18 cellular contexts compared by ENCODE assay signal in genomic region chr3:47409688-47410416, GRCh38.
"Had no signal": no experiment of that assay in that cellular context is flagged by ENCODE, and none has a peak within 500 bp of the region (broad histone marks: within the 10 kb centered on the region; RNA-seq: fewer than 3 reads in every experiment).

No MANE protein-coding gene starts in this region.

- H3K9me3 ChIP-seq: right lobe of liver, uterus had no signal

- H3K27ac Mint-ChIP-seq: activated CD4-positive, alpha-beta memory T cell treated with anti-CD3 and anti-CD28 coated beads, Interleukin-2, amount 10 ng/mL, durations not matched to agents 7 days and 5 days; activated naive CD4-positive, alpha-beta T cell treated with anti-CD3 and anti-CD28 coated beads for 36 hours; activated T-cell treated with anti-CD3 and anti-CD28 coated beads, Interleukin-2, amount 50 U/mL, for 72 hours; brain had no signal

- H3K36me3 Mint-ChIP-seq: naive B cell had no signal

- H3K9me3 Mint-ChIP-seq: activated CD4-positive, alpha-beta memory T cell treated with anti-CD3 and anti-CD28 coated beads, Interleukin-2, amount 10 ng/mL, durations not matched to agents 7 days and 5 days; activated naive CD4-positive, alpha-beta T cell treated with anti-CD3 and anti-CD28 coated beads for 36 hours; activated T-cell treated with anti-CD3 and anti-CD28 coated beads, Interleukin-2, amount 50 U/mL, for 72 hours; brain; naive B cell had no signal

- H3K4me3 ChIP-seq: lung, right lobe of liver, skin epidermis, uterus had no signal

- ATAC-seq: activated T-cell treated with anti-CD3 and anti-CD28 coated beads, Interleukin-2, amount 50 U/mL, for 72 hours; foreskin keratinocyte had no signal

- DNase-seq: activated CD4-positive, alpha-beta memory T cell treated with anti-CD3 and anti-CD28 coated beads, Interleukin-2, amount 10 ng/mL, durations not matched to agents 7 days and 5 days; activated CD4-positive, alpha-beta T cell treated with anti-CD3 and anti-CD28 coated beads for 48 hours; activated effector memory CD4-positive, alpha-beta T cell treated with Interleukin-2 at 50 U/mL for 16 hours; activated naive CD4-positive, alpha-beta T cell treated with anti-CD3 and anti-CD28 coated beads for 36 hours; activated T-cell treated with anti-CD3 and anti-CD28 coated beads, Interleukin-2, amount 50 U/mL, for 72 hours; aorta; dermis blood vessel endothelial cell; effector CD8-positive, alpha-beta T cell; foreskin keratinocyte; naive B cell; occipital lobe; stimulated activated CD4-positive, alpha-beta T cell treated with anti-CD3 and anti-CD28 coated beads, Interleukin-1b, Interleukin-23, amount 100 ng/mL, for 48 hours; trophoblast cell; uterus had no signal

- H3K4me3 Mint-ChIP-seq: activated CD4-positive, alpha-beta memory T cell treated with anti-CD3 and anti-CD28 coated beads, Interleukin-2, amount 10 ng/mL, durations not matched to agents 7 days and 5 days; activated naive CD4-positive, alpha-beta T cell treated with anti-CD3 and anti-CD28 coated beads for 36 hours; activated T-cell treated with anti-CD3 and anti-CD28 coated beads, Interleukin-2, amount 50 U/mL, for 72 hours; brain; naive B cell had no signal

- H3K27ac ChIP-seq: foreskin keratinocyte, right lobe of liver, uterus had no signal

- H3K4me1 ChIP-seq: uterus had no signal

- H3K27me3 Mint-ChIP-seq: activated CD4-positive, alpha-beta memory T cell treated with anti-CD3 and anti-CD28 coated beads, Interleukin-2, amount 10 ng/mL, durations not matched to agents 7 days and 5 days; brain; naive B cell had no signal

- H3K36me3 ChIP-seq: uterus had no signal
